In genomic region chr5:59107692-59108091, GRCh38 we compare ENCODE assay signal across 16 cellular contexts.
DNase-seq lines count a peak whose midpoint lies in the region; ATAC-seq, FAIRE-seq and TF ChIP-seq lines count a peak whose summit lies in the region.
"Had no signal": no experiment of that assay in that cellular context is flagged by ENCODE, and none has a peak within 500 bp of the region (broad histone marks: within the 10 kb centered on the region; RNA-seq: fewer than 3 reads in every experiment).

No MANE protein-coding gene starts in this region.

- H3K9me3 ChIP-seq in IMR-90 (ENCODE audit: control insufficient read depth, insufficient read depth, low read length), result no peaks in the 10 kb centered on the region
- H3K9me3 ChIP-seq in prostate gland, result no peaks in the 10 kb centered on the region
- no peaks in the 10 kb centered on the region for H3K9me3 ChIP-seq in left ventricle myocardium inferior (replicated peaks)
- H3K9me3 ChIP-seq: SJCRH30 had no signal

- ATAC-seq in IMR-90 (ENCODE audit: low read depth), result no peak; the same call in 1 of the 2 replicates
- peak; percentile 87 for ATAC-seq in esophagus mucosa
- ATAC-seq: activated CD8-positive, alpha-beta T cell treated with anti-CD3 and anti-CD28 coated beads for 36 hours; left colon; naive thymus-derived CD4-positive, alpha-beta T cell had no signal

- peak overlapping the region; percentile 69; the same call in 1 of the 2 replicates for H3K18ac ChIP-seq in IMR-90 (ENCODE audit: low read depth, low read length)

- in situ Hi-C loops in IMR-90 (cut with MboI; ENCODE audit: low sequenced_read_pairs), result no loop called here

- H3K36me3 ChIP-seq in IMR-90 (ENCODE audit: control insufficient read depth, insufficient read depth, low read length) (no peaks in the 10 kb centered on the region), prostate gland (no peaks in the 10 kb centered on the region), left ventricle myocardium inferior (no peaks in the 10 kb centered on the region)
- H3K36me3 ChIP-seq: SJCRH30 had no signal

- H3K4me3 ChIP-seq in IMR-90 (ENCODE audit: insufficient read depth, low read depth, low read length) (no peak overlapping the region), prostate gland (no peak overlapping the region), left ventricle myocardium inferior (no peak overlapping the region), dorsolateral prefrontal cortex (no peak overlapping the region)
- H3K4me3 ChIP-seq: SJCRH30 had no signal

- H2AK5ac ChIP-seq in IMR-90 (ENCODE audit: low read depth, low read length), result no peak overlapping the region

- H3K23ac ChIP-seq in IMR-90 (ENCODE audit: low read depth, low read length), result no peak overlapping the region

- CTCF ChIA-PET in IMR-90 (lab: Yijun Ruan, JAX), result no interaction called here

- peaks cover 5% of the 10 kb centered on the region for H3K4me1 ChIP-seq in IMR-90 (ENCODE audit: control insufficient read depth, insufficient read depth, low read length)
- H3K4me1 ChIP-seq in prostate gland (replicated peaks), result no peaks in the 10 kb centered on the region
- H3K4me1 ChIP-seq in left ventricle myocardium inferior, result peaks cover 39% of the 10 kb centered on the region

- no peak overlapping the region for H3K14ac ChIP-seq in IMR-90 (replicated peaks; ENCODE audit: low read depth, low read length)

- H3K27ac ChIP-seq in IMR-90 (ENCODE audit: insufficient read depth, low read length) (no peak overlapping the region), prostate gland (no peak overlapping the region), left ventricle myocardium inferior (replicated peaks) (no peak overlapping the region), dorsolateral prefrontal cortex (no peak overlapping the region)
- H3K27ac ChIP-seq: SJCRH30 had no signal

- H2BK15ac ChIP-seq in IMR-90 (ENCODE audit: low read depth, low read length), result 0 out of 3 replicates have a peak overlapping the region, but pooled peaks have one; percentile 38

- DNase-seq in IMR-90 (no peak), RCC 7860 (ENCODE audit: low spot score) (peak; percentile 3), prostate gland (ENCODE audit: low spot score) (peak; percentile 61), NCI-H748 treated with DMSO at 0.1 percent for 48 hours (lab: John Stamatoyannopoulos, UW) (no peak), HTR-8/SVneo (ENCODE audit: insufficient read length, low spot score) (no peak), left ventricle myocardium inferior (no peak), dorsolateral prefrontal cortex (no peak)
- DNase-seq: activated CD8-positive, alpha-beta T cell treated with anti-CD3 and anti-CD28 coated beads for 36 hours; CD4-positive, CD25-positive, alpha-beta regulatory T cell; left colon; naive thymus-derived CD4-positive, alpha-beta T cell; NCI-H2107; retina; stimulated activated CD4-positive, alpha-beta T cell treated with anti-CD3 and anti-CD28 coated beads, Interleukin-4, amount 100 ng/mL, for 24 hours had no signal

- no peak for TF ChIP-seq POLR2A in IMR-90 (IDR thresholded peaks at IDR 0.05; ENCODE audit: low read depth, low read length)
- TF ChIP-seq POLR2A in prostate gland (IDR thresholded peaks at IDR 0.05), result no peak

- no peak overlapping the region for H2BK5ac ChIP-seq in IMR-90 (ENCODE audit: low read depth, low read length, poor library complexity, severe bottlenecking)

- TF ChIP-seq RAD21 in IMR-90 (IDR thresholded peaks at IDR 0.05; ENCODE audit: low read length), result no peak

- H3K9me1 ChIP-seq in IMR-90 (ENCODE audit: insufficient read depth, low read length), result no peaks in the 10 kb centered on the region

- no peaks in the 10 kb centered on the region for H3K79me1 ChIP-seq in IMR-90 (ENCODE audit: low read depth in 1 of 2, low read length in 2 of 2)

- no peak overlapping the region for H3K4ac ChIP-seq in IMR-90 (ENCODE audit: low read depth, low read length)

- no peak overlapping the region for H3K56ac ChIP-seq in IMR-90 (ENCODE audit: extremely low read depth, insufficient read depth, low read length)

- no CpG with 5 or more reads among the region's 2 CpGs for WGBS in IMR-90 (ENCODE audit: extremely low coverage in 2 of 2, insufficient read length in 1 of 2), 2 experiments
- WGBS in prostate gland, result 61% methylated on average over 2 of the region's 2 CpGs

- no peak overlapping the region for H2BK120ac ChIP-seq in IMR-90 (ENCODE audit: low read depth, low read length)

- TF ChIP-seq CTCF in IMR-90 (conservative IDR thresholded peaks at IDR 0.05; ENCODE audit: low read depth, low read length) (no peak), prostate gland (IDR thresholded peaks at IDR 0.05) (no peak), left ventricle myocardium inferior (IDR thresholded peaks at IDR 0.05; ENCODE audit: borderline replicate concordance) (no peak), dorsolateral prefrontal cortex (IDR thresholded peaks at IDR 0.05 in 54 of 56, conservative IDR thresholded peaks at IDR 0.05 in 2 of 56; ENCODE audit: low read depth in 1 of 56, partially characterized antibody in 56 of 56) (no peak)

- H3K4me2 ChIP-seq in IMR-90 (ENCODE audit: low read depth, low read length), result no peak overlapping the region

- no peak overlapping the region for H2AK9ac ChIP-seq in IMR-90 (replicated peaks; ENCODE audit: low read depth, low read length, poor library complexity)

- no peaks in the 10 kb centered on the region for H4K20me1 ChIP-seq in IMR-90 (ENCODE audit: insufficient read depth, low read length)

- FAIRE-seq in RCC 7860 (lab: Jason Lieb, UNC), result no peak
- FAIRE-seq in HTR-8/SVneo (lab: Jason Lieb, UNC), result no peak

- H2BK20ac ChIP-seq in IMR-90 (ENCODE audit: low read depth, low read length), result no peak overlapping the region

- dilution Hi-C loops in IMR-90 (cut with HindIII; ENCODE audit: low sequenced_read_pairs, unreplicated experiment), result no loop called here

- no peak overlapping the region for H3K9ac ChIP-seq in IMR-90 (ENCODE audit: low read depth, low read length)

- H4K8ac ChIP-seq in IMR-90 (ENCODE audit: low read depth in 2 of 2, low read length in 2 of 2), result no peak overlapping the region

- POLR2A ChIA-PET in IMR-90 (lab: Charles Lee; ENCODE audit: unreplicated experiment), result no interaction called here

- BruUV-seq in IMR-90 (replicated peaks; lab: Mats Ljungman, UMichigan), result no TSS peak

- peak overlapping the region; percentile 43 for H2AFZ ChIP-seq in IMR-90 (replicated peaks; ENCODE audit: low read length, poor library complexity)

- intact Hi-C loops in IMR-90 (cut with micrococcal nuclease) (no loop called here), prostate gland (cut with DNase I) (no loop called here), left ventricle myocardium inferior (cut with micrococcal nuclease) (no loop called here), dorsolateral prefrontal cortex (cut with DNase I) (no loop called here)

- H4K91ac ChIP-seq in IMR-90 (ENCODE audit: insufficient read depth, low read depth, low read length), result no peak overlapping the region

- H4K5ac ChIP-seq in IMR-90 (ENCODE audit: low read depth, low read length), result no peak overlapping the region; the same call in 1 of the 2 replicates

- H3K27me3 ChIP-seq in IMR-90 (ENCODE audit: control insufficient read depth, insufficient read depth, low read length), result no peaks in the 10 kb centered on the region
- no peaks in the 10 kb centered on the region for H3K27me3 ChIP-seq in prostate gland (replicated peaks; ENCODE audit: insufficient read depth)
- H3K27me3 ChIP-seq in left ventricle myocardium inferior (ENCODE audit: low read depth), result no peaks in the 10 kb centered on the region
- no peaks in the 10 kb centered on the region for H3K27me3 ChIP-seq in dorsolateral prefrontal cortex
- H3K27me3 ChIP-seq: SJCRH30 had no signal

TF ChIP-seq in IMR-90, 13 proteins besides CTCF, POLR2A, EP300 and RAD21:
- TF ChIP-seq CEBPB (IDR thresholded peaks at IDR 0.05; ENCODE audit: low read depth, low read length) (peak; percentile 43; the same call in 1 of the 2 replicates), USF2 (IDR thresholded peaks at IDR 0.05; ENCODE audit: low read depth, low read length) (no peak), MXI1 (IDR thresholded peaks at IDR 0.05; ENCODE audit: borderline replicate concordance, low read depth, low read length) (no peak), CHD1 (IDR thresholded peaks at IDR 0.05; ENCODE audit: low read depth, low read length) (no peak), FOS (IDR thresholded peaks at IDR 0.05; ENCODE audit: low read depth, low read length) (no peak)

Comparison
In these comparisons a context has a peak if more than half of its experiments do, and no peak if none do; other contexts are left out.
1. DNase-seq: peak in RCC 7860 (single experiment) and prostate gland (single experiment); none in IMR-90 (single experiment), NCI-H748 treated with DMSO at 0.1 percent for 48 hours (single experiment), HTR-8/SVneo (single experiment), left ventricle myocardium inferior (single experiment) and dorsolateral prefrontal cortex (0 of 10).